In genomic region chr15:42508263-42508690, GRCh38 we compare ENCODE assay signal across 16 cellular contexts. TPM values are rescaled to one million over a fixed set of nuclear protein-coding genes. Genes with fewer than 3 reads are reported as not detected.
DNase-seq lines count a peak whose midpoint lies in the region; ATAC-seq and TF ChIP-seq lines count a peak whose summit lies in the region.
"Had no signal": no experiment of that assay in that cellular context is flagged by ENCODE, and none has a peak within 500 bp of the region (broad histone marks: within the 10 kb centered on the region; RNA-seq: fewer than 3 reads in every experiment).

No MANE protein-coding gene starts in this region.

- peaks cover 11% of the 10 kb centered on the region for H4K20me1 ChIP-seq in GM23338 (replicated peaks; ENCODE audit: insufficient read depth)
- no peaks in the 10 kb centered on the region for H4K20me1 ChIP-seq in osteoblast (ENCODE audit: insufficient read depth, low read length)

- H3K4me1 ChIP-seq in GM23338 (ENCODE audit: insufficient read depth) = no peaks in the 10 kb centered on the region
- H3K4me1 ChIP-seq in rectal smooth muscle tissue (ENCODE audit: control insufficient read depth, insufficient read depth, low read length) = no peaks in the 10 kb centered on the region
- H3K4me1 ChIP-seq in osteoblast (ENCODE audit: insufficient read depth, low read length) = peaks cover 25% of the 10 kb centered on the region
- H3K4me1 ChIP-seq in colonic mucosa = no peaks in the 10 kb centered on the region

- H3K4me3 ChIP-seq in GM23338 (no peak overlapping the region), rectal smooth muscle tissue (ENCODE audit: low read length) (no peak overlapping the region), osteoblast (ENCODE audit: insufficient read depth, low read length) (no peak overlapping the region), colonic mucosa (no peak overlapping the region)
- H3K4me3 ChIP-seq: left lung had no signal

- H3K4me2 ChIP-seq in GM23338 (no peak overlapping the region), osteoblast (ENCODE audit: insufficient read depth, low read length) (no peak overlapping the region)

- H3K9me3 ChIP-seq in osteoblast (ENCODE audit: low read depth, low read length) (no peaks in the 10 kb centered on the region), colonic mucosa (no peaks in the 10 kb centered on the region)
- H3K9me3 ChIP-seq: left lung had no signal

- no peaks in the 10 kb centered on the region for H3K4me1 Mint-ChIP-seq in GM23338

- TF ChIP-seq CTCF in GM23338 (conservative IDR thresholded peaks at IDR 0.05; ENCODE audit: low read depth in 2 of 2) (no peak), osteoblast (IDR thresholded peaks at IDR 0.05; ENCODE audit: extremely low read depth, low read depth, low read length) (no peak), colonic mucosa (IDR thresholded peaks at IDR 0.05) (no peak)

- peaks cover 4% of the 10 kb centered on the region for H3K27me3 Mint-ChIP-seq in GM23338 (ENCODE audit: insufficient read depth, low read depth, poor library complexity)
- H3K27me3 Mint-ChIP-seq: IgD-negative memory B cell; natural killer cell treated with Interleukin-12 subunit alpha and Interleukin-12 subunit beta and Interleukin-15 and Interleukin-18, amount 100 ng/mL, for 72 hours had no signal

- ATAC-seq in GM23338 = no peak
- peak; percentile 74 to 79 for ATAC-seq in left cardiac atrium
- ATAC-seq in HG02678 (IDR thresholded peaks at IDR 0.05; ENCODE audit: unreplicated experiment) = no peak
- ATAC-seq: left lung; natural killer cell treated with Interleukin-12 subunit alpha and Interleukin-12 subunit beta and Interleukin-15 and Interleukin-18, amount 100 ng/mL, for 72 hours had no signal

- no peak overlapping the region for H3K9ac ChIP-seq in rectal smooth muscle tissue (ENCODE audit: low read length)
- no peak overlapping the region for H3K9ac ChIP-seq in colonic mucosa (ENCODE audit: low read depth in 2 of 2, low read length in 2 of 2)

- no peaks in the 10 kb centered on the region for H3F3A ChIP-seq in GM23338 (replicated peaks; ENCODE audit: low read depth)

- H3K36me3 Mint-ChIP-seq in GM23338 (ENCODE audit: low read depth) = peaks cover 7% of the 10 kb centered on the region; the same call in 2 of the 3 replicates

- no peaks in the 10 kb centered on the region for H3K36me3 ChIP-seq in GM23338 (ENCODE audit: insufficient read depth)
- peaks cover under 1% of the 10 kb centered on the region for H3K36me3 ChIP-seq in rectal smooth muscle tissue (ENCODE audit: control insufficient read depth, insufficient read depth, low read length)
- no peaks in the 10 kb centered on the region for H3K36me3 ChIP-seq in osteoblast (ENCODE audit: insufficient read depth, low read length)
- no peaks in the 10 kb centered on the region for H3K36me3 ChIP-seq in colonic mucosa

- no peaks in the 10 kb centered on the region for H3K27me3 ChIP-seq in GM23338 (ENCODE audit: insufficient read depth)
- no peaks in the 10 kb centered on the region for H3K27me3 ChIP-seq in rectal smooth muscle tissue (ENCODE audit: control insufficient read depth, insufficient read depth, low read length)
- no peaks in the 10 kb centered on the region for H3K27me3 ChIP-seq in osteoblast (ENCODE audit: insufficient read depth, low read length)
- H3K27me3 ChIP-seq in colonic mucosa = no peaks in the 10 kb centered on the region
- H3K27me3 ChIP-seq: left lung had no signal

- no peaks in the 10 kb centered on the region for H3K9me2 ChIP-seq in GM23338 (ENCODE audit: insufficient read depth)

- H3K9me3 Mint-ChIP-seq in GM23338 = no peaks in the 10 kb centered on the region
- H3K9me3 Mint-ChIP-seq: IgD-negative memory B cell; natural killer cell treated with Interleukin-12 subunit alpha and Interleukin-12 subunit beta and Interleukin-15 and Interleukin-18, amount 100 ng/mL, for 72 hours had no signal

- H3K79me2 ChIP-seq in GM23338 (replicated peaks; ENCODE audit: insufficient read depth) = peaks cover 55% of the 10 kb centered on the region
- peaks cover 55% of the 10 kb centered on the region for H3K79me2 ChIP-seq in osteoblast (ENCODE audit: insufficient read depth, low read length)

- no peak overlapping the region for H3K27ac ChIP-seq in GM23338 (ENCODE audit: low read depth)
- H3K27ac ChIP-seq in rectal smooth muscle tissue (ENCODE audit: low read depth, low read length) = peak overlapping the region; percentile 33
- no peak overlapping the region for H3K27ac ChIP-seq in osteoblast (ENCODE audit: low read depth, low read length)
- no peak overlapping the region for H3K27ac ChIP-seq in colonic mucosa

- H2AFZ ChIP-seq in GM23338 (no peak overlapping the region), osteoblast (ENCODE audit: low read length) (no peak overlapping the region)

- intact Hi-C loops in left cardiac atrium (cut with DNase I) = no loop called here
- intact Hi-C loops in colonic mucosa (cut with DNase I) = no loop called here

- H3K27ac Mint-ChIP-seq in GM23338 = no peak overlapping the region
- H3K27ac Mint-ChIP-seq: IgD-negative memory B cell; natural killer cell treated with Interleukin-12 subunit alpha and Interleukin-12 subunit beta and Interleukin-15 and Interleukin-18, amount 100 ng/mL, for 72 hours had no signal

- no peak overlapping the region for H3K4me3 Mint-ChIP-seq in GM23338
- H3K4me3 Mint-ChIP-seq: natural killer cell treated with Interleukin-12 subunit alpha and Interleukin-12 subunit beta and Interleukin-15 and Interleukin-18, amount 100 ng/mL, for 72 hours had no signal

- peak; percentile 17 for DNase-seq in GM23338 (ENCODE audit: low spot score)
- peak; percentile 91 for DNase-seq in amniotic epithelial cell (ENCODE audit: low read depth)
- DNase-seq in left cardiac atrium = no peak
- DNase-seq in activated naive CD4-positive, alpha-beta T cell treated with anti-CD3 and anti-CD28 coated beads, Interleukin-2, amount 50 U/mL, for 16 hours = no peak
- DNase-seq in osteoblast (ENCODE audit: insufficient read length, low spot score, missing footprints) = no peak
- no peak for DNase-seq in colonic mucosa
- DNase-seq: activated naive CD4-positive, alpha-beta T cell treated with Interleukin-2 at 50 U/mL for 16 hours; DMS 273 treated with DMSO at 0.1 percent for 48 hours; hippocampal formation; left lung; NCI-H1092 treated with DMSO at 0.1 percent for 48 hours; stimulated activated naive CD4-positive, alpha-beta T cell treated with Interleukin-2 at 50 U/mL for 16 hours had no signal

TF ChIP-seq in GM23338, 12 proteins besides CTCF, POLR2A, EP300 and RAD21 (continues in another document):
- TF ChIP-seq EZH2 (IDR thresholded peaks at IDR 0.05; ENCODE audit: low read depth, unreplicated experiment) = no peak
- no peak for TF ChIP-seq POLR2AphosphoS5 (IDR thresholded peaks at IDR 0.05; ENCODE audit: low read depth)
- no peak for TF ChIP-seq ETS1 (IDR thresholded peaks at IDR 0.05)
- TF ChIP-seq ZNF114 (CRISPR knock-in tag; IDR thresholded peaks at IDR 0.05) = no peak
- TF ChIP-seq EZH2phosphoT487 (IDR thresholded peaks at IDR 0.05; ENCODE audit: unreplicated experiment) = no peak

RNA-seq across cellular contexts. Expression of gene SNAP23, which starts 12.8 kb away (rescaled TPM):
- 75.8 and 88.1 TPM in 2 replicates for total RNA-seq in GM23338 (2014; rRNA removed; shearing (Covaris generic))
- 53.5 and 58.8 TPM in 2 replicates for polyA plus RNA-seq in GM23338 (2016; fragmentation: Nextera tagmentation; extraction: Ambion mirVana)
- 10 to 100 TPM; 32.0 to 35.0 TPM for total RNA-seq in left cardiac atrium
- total RNA-seq in osteoblast = 81.4 and 87.5 TPM in 2 replicates
- total RNA-seq in colonic mucosa = 10 to 100 TPM; 60.9 to 65.2 TPM

RNA-seq across cellular contexts. Expression of gene ZNF106, which starts 17.3 kb away (rescaled TPM):
- total RNA-seq in GM23338 (2014; rRNA removed; shearing (Covaris generic)) = 46.5 and 48.0 TPM in 2 replicates
- polyA plus RNA-seq in GM23338 (2016; fragmentation: Nextera tagmentation; extraction: Ambion mirVana) = 39.6 and 53.7 TPM in 2 replicates
- total RNA-seq in left cardiac atrium = 100 to 1,000 TPM; 379 to 380 TPM
- 89.0 and 94.6 TPM in 2 replicates for total RNA-seq in osteoblast
- 10 to 100 TPM; 41.9 to 46.9 TPM for total RNA-seq in colonic mucosa

RNA-seq across cellular contexts. Expression of gene LRRC57, which starts 40.3 kb away (rescaled TPM):
- total RNA-seq in GM23338 (2014; rRNA removed; shearing (Covaris generic)) = 9.0 and 19.5 TPM in 2 replicates
- 3.9 and 5.4 TPM in 2 replicates for polyA plus RNA-seq in GM23338 (2016; fragmentation: Nextera tagmentation; extraction: Ambion mirVana)
- total RNA-seq in left cardiac atrium (10 to 100 TPM; 13.8 to 15.6 TPM), osteoblast (16.3 and 17.4 TPM in 2 replicates), colonic mucosa (10 to 100 TPM; 31.0 to 34.7 TPM)

RNA-seq across cellular contexts. Expression of gene HAUS2, which starts 40.4 kb away (rescaled TPM):
- total RNA-seq in GM23338 (2014; rRNA removed; shearing (Covaris generic)) = 30.9 and 78.6 TPM in 2 replicates
- 32.7 and 39.1 TPM in 2 replicates for polyA plus RNA-seq in GM23338 (2016; fragmentation: Nextera tagmentation; extraction: Ambion mirVana)
- total RNA-seq in left cardiac atrium (10 to 100 TPM; 11.7 to 14.9 TPM), osteoblast (18.5 and 20.6 TPM in 2 replicates), colonic mucosa (10 to 100 TPM; 16.0 to 21.3 TPM)

Comparison
In these comparisons a context has a peak if more than half of its experiments do, and no peak if none do; other contexts are left out.
1. ATAC-seq: peak in left cardiac atrium (2 of 2); none in GM23338 (single experiment) and HG02678 (single experiment).
2. DNase-seq: peak in GM23338 (single experiment) and amniotic epithelial cell (single experiment); none in left cardiac atrium (single experiment), activated naive CD4-positive, alpha-beta T cell treated with anti-CD3 and anti-CD28 coated beads, Interleukin-2, amount 50 U/mL, for 16 hours (single experiment), osteoblast (single experiment) and colonic mucosa (single experiment).